1 cellular context compared by ENCODE assay signal in genomic region chr18:46868171-46868921, GRCh38.
TF ChIP-seq lines count a peak whose summit lies in the region.

No MANE protein-coding gene starts in this region.

TF ChIP-seq in H1, 55 proteins besides CTCF, POLR2A, EP300 and RAD21:
- no peak for TF ChIP-seq SP2 (IDR thresholded peaks at IDR 0.05; ENCODE audit: low read length)
- no peak for TF ChIP-seq HDAC6 (IDR thresholded peaks at IDR 0.05; ENCODE audit: low read depth, low read length)
- peak; percentile 24; the same call in 1 of the 2 replicates for TF ChIP-seq TAF1 (IDR thresholded peaks at IDR 0.05; ENCODE audit: low read depth, low read length)
- no peak for TF ChIP-seq BCL11A (IDR thresholded peaks at IDR 0.05; ENCODE audit: low read depth in 2 of 2, low read length in 2 of 2)
- TF ChIP-seq RBBP5 (IDR thresholded peaks at IDR 0.05; ENCODE audit: borderline replicate concordance, low read depth, low read length) = no peak
- peak; percentile 55 for TF ChIP-seq E2F6 (IDR thresholded peaks at IDR 0.05)
- no peak for TF ChIP-seq ATF2 (IDR thresholded peaks at IDR 0.05; ENCODE audit: low read length)
- TF ChIP-seq RFX5 (IDR thresholded peaks at IDR 0.05; ENCODE audit: borderline replicate concordance, low read depth, low read length) = no peak
- TF ChIP-seq RNF2 (IDR thresholded peaks at IDR 0.05; ENCODE audit: borderline replicate concordance, low read depth, low read length, missing control alignments, poor library complexity, severe bottlenecking) = no peak
- TF ChIP-seq POLR2AphosphoS5 (IDR thresholded peaks at IDR 0.05; ENCODE audit: low read depth, low read length) = 0 out of 2 replicates have a peak, but pooled peaks have one; percentile 19
- 0 out of 2 replicates have a peak, but pooled peaks have one; percentile 25 for TF ChIP-seq TBP (IDR thresholded peaks at IDR 0.05; ENCODE audit: low read depth, low read length)
- TF ChIP-seq SRF (IDR thresholded peaks at IDR 0.05; ENCODE audit: low read depth, low read length) = no peak; the same call in 1 of the 2 replicates
- TF ChIP-seq CBX8 (IDR thresholded peaks at IDR 0.05; ENCODE audit: borderline replicate concordance, low read depth, low read length) = no peak
TF ChIP-seq in H1: peak in this region for 4.
